ENCODE assay signal across 13 cellular contexts in the genomic region with DNA sequence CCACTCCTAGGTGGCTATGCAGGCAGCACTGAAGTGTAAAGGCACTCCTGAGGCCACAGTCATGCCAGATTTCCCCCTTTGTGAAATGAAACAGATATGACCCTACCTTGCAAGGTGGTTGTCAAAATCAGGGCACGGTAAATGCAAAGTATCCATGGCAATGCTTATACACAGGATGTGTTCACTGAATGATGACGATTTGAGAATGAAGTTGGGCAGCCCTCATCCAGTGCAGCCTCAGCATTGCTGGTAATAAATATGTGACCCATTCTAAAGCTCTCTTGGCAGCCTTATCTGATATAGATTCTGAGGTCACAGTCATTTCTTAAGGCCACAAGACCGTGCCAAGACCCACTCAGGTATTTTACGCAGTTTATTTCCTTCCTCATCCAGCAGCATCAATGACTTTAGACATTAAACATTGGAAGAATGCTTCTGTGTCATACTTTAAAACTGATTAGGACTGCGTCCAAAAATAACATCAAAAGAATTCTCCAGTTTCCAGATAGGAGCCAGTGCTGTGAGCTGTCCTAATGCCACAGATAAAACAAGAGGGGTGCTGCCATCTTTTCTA.
DNase-seq lines count a peak whose midpoint lies in the region; ATAC-seq and TF ChIP-seq lines count a peak whose summit lies in the region.
"Had no signal": no experiment of that assay in that cellular context is flagged by ENCODE, and none has a peak within 500 bp of the region (broad histone marks: within the 10 kb centered on the region; RNA-seq: fewer than 3 reads in every experiment).

No MANE protein-coding gene starts in this region.

- H3K4me1 ChIP-seq in uterus: no peaks in the 10 kb centered on the region

- no peaks in the 10 kb centered on the region for H3K36me3 ChIP-seq in uterus

- no peaks in the 10 kb centered on the region for H3K9me3 ChIP-seq in uterus

- TF ChIP-seq POLR2A in uterus (IDR thresholded peaks at IDR 0.05): no peak

- H3K4me3 ChIP-seq in retinal pigment epithelial cell (ENCODE audit: low read length): no peak overlapping the region
- no peak overlapping the region for H3K4me3 ChIP-seq in uterus

- H3K27ac ChIP-seq in uterus: no peak overlapping the region

- H3K27me3 ChIP-seq in uterus: no peaks in the 10 kb centered on the region

- TF ChIP-seq CTCF in retinal pigment epithelial cell (conservative IDR thresholded peaks at IDR 0.05; ENCODE audit: low read depth, low read length) (no peak), uterus (IDR thresholded peaks at IDR 0.05) (no peak)

- no peak for ATAC-seq in HG02763 (IDR thresholded peaks at IDR 0.05; ENCODE audit: unreplicated experiment)
- ATAC-seq: natural killer cell treated with Interleukin-12 subunit alpha and Interleukin-12 subunit beta and Interleukin-15 and Interleukin-18, amount 100 ng/mL, for 72 hours had no signal

- intact Hi-C loops in uterus (cut with DNase I; ENCODE audit: low total_unique reads): no loop called here

- DNase-seq in GM04504 (ENCODE audit: low read depth): peak; percentile 47
- DNase-seq in SW480 (ENCODE audit: low spot score): peak; percentile 62
- DNase-seq in fibroblast of the conjunctiva (ENCODE audit: low read depth): peak; percentile 14
- DNase-seq in retinal pigment epithelial cell (ENCODE audit: low read depth): peak; percentile 78
- DNase-seq in HUDEP-2 (lab: John Stamatoyannopoulos, UW; ENCODE audit: unreplicated experiment in 76 of 76): no peak
- no peak for DNase-seq in activated CD4-positive, CD25-positive, alpha-beta regulatory T cell (lab: John Stamatoyannopoulos, UW)
- DNase-seq in uterus: no peak
- DNase-seq: activated naive CD4-positive, alpha-beta T cell treated with anti-CD3 and anti-CD28 coated beads, Interleukin-2, amount 10 ng/mL, durations not matched to agents 7 days and 5 days; GF-D8; NCI-H774; stimulated activated CD4-positive, alpha-beta T cell treated with anti-CD3 and anti-CD28 coated beads, Interleukin-4, amount 100 ng/mL, for 4 hours had no signal

Comparison
In these comparisons a context has a peak if more than half of its experiments do, and no peak if none do; other contexts are left out.
1. DNase-seq: peak in GM04504 (single experiment), SW480 (single experiment), fibroblast of the conjunctiva (single experiment) and retinal pigment epithelial cell (single experiment); none in HUDEP-2 (0 of 76), activated CD4-positive, CD25-positive, alpha-beta regulatory T cell (0 of 4) and uterus (0 of 2).